Comparison of ENCODE assay signal across 13 cellular contexts in the genomic region with DNA sequence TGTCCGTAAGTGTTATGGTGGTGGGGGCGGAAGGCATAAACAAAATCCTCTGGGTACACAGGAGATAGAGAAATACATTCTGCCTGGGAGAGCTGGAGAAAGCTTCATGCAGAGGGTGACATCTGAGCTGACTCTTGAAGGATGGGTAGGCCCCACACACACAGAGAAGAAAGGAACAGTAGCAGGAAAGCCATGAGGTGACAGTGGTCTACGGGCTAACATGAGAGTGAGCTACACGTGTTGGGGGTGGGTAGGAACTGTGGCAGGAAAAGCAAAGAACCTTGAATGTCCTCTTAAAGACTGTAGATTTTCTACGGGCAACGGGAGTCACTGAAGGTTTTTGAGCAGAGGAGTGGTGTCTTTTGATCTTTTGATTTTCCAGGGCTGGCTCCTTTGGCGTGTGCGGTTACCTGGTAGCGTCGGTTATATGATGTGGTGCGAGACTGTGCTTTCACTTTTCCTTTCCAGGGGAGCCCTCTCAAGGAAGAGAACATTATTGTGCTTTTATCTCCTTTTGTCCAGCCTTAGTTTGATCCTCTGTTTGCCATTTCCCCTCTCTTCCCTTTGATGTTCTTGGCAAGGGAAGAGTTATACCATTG. TPM values are rescaled to one million over a fixed set of nuclear protein-coding genes. Genes with fewer than 3 reads are reported as not detected.
A peak's percentile ranks its signal among the peaks of the same experiment; 100 is the strongest.
DNase-seq lines count a peak whose midpoint lies in the region; ATAC-seq and TF ChIP-seq lines count a peak whose summit lies in the region.
"Had no signal": no experiment of that assay in that cellular context is flagged by ENCODE, and none has a peak within 500 bp of the region (broad histone marks: within the 10 kb centered on the region; RNA-seq: fewer than 3 reads in every experiment).

No MANE protein-coding gene starts in this region.

- H3K4me3 Mint-ChIP-seq in activated naive CD4-positive, alpha-beta T cell treated with anti-CD3 and anti-CD28 coated beads, Interleukin-2, amount 10 ng/mL, durations not matched to agents 7 days and 5 days: no peak overlapping the region
- peak overlapping the region; percentile 81 for H3K4me3 Mint-ChIP-seq in T-helper 17 cell

- H3K9me3 ChIP-seq in T-helper 17 cell (ENCODE audit: control insufficient read depth, low read length, poor library complexity, severe bottlenecking) (no peaks in the 10 kb centered on the region), duodenal mucosa (ENCODE audit: control insufficient read depth in 1 of 2, low read length in 2 of 2) (no peaks in the 10 kb centered on the region), spleen (no peaks in the 10 kb centered on the region), A673 (ENCODE audit: low read depth, low read length, poor library complexity, severe bottlenecking) (no peaks in the 10 kb centered on the region)
- H3K9me3 ChIP-seq: upper lobe of right lung had no signal

- peak overlapping the region; percentile 33 for H3K27ac Mint-ChIP-seq in activated naive CD4-positive, alpha-beta T cell treated with anti-CD3 and anti-CD28 coated beads, Interleukin-2, amount 10 ng/mL, durations not matched to agents 7 days and 5 days
- peak overlapping the region; percentile 45 for H3K27ac Mint-ChIP-seq in T-helper 17 cell

- intact Hi-C loops in spleen (cut with DNase I; ENCODE audit: low total_unique reads): no loop called here
- intact Hi-C loops in A673 (cut with micrococcal nuclease; ENCODE audit: unreplicated experiment): no loop called here

- no peak for ATAC-seq in T-helper 17 cell
- no peak for ATAC-seq in HG03139 (IDR thresholded peaks at IDR 0.05; ENCODE audit: unreplicated experiment)
- ATAC-seq in GM19035 (IDR thresholded peaks at IDR 0.05; ENCODE audit: unreplicated experiment): no peak

- POLR2A ChIA-PET in A673 (lab: Charles Lee; ENCODE audit: low non-redundant PET): no interaction called here

- H3K36me3 Mint-ChIP-seq in activated naive CD4-positive, alpha-beta T cell treated with anti-CD3 and anti-CD28 coated beads, Interleukin-2, amount 10 ng/mL, durations not matched to agents 7 days and 5 days: no peaks in the 10 kb centered on the region
- H3K36me3 Mint-ChIP-seq in T-helper 17 cell (ENCODE audit: low read depth): no peaks in the 10 kb centered on the region

- peaks cover 13% of the 10 kb centered on the region for H3K27me3 Mint-ChIP-seq in activated naive CD4-positive, alpha-beta T cell treated with anti-CD3 and anti-CD28 coated beads, Interleukin-2, amount 10 ng/mL, durations not matched to agents 7 days and 5 days
- H3K27me3 Mint-ChIP-seq in T-helper 17 cell: peaks cover 7% of the 10 kb centered on the region

- no peak for TF ChIP-seq POLR2A in spleen (IDR thresholded peaks at IDR 0.05)

- TF ChIP-seq CTCF in spleen (IDR thresholded peaks at IDR 0.05 in 8 of 11, conservative IDR thresholded peaks at IDR 0.05 in 3 of 11): no peak
- TF ChIP-seq CTCF in A673 (conservative IDR thresholded peaks at IDR 0.05; ENCODE audit: low read depth, low read length): no peak

- no peak overlapping the region for H3K27ac ChIP-seq in duodenal mucosa (ENCODE audit: low read depth, low read length)
- peak overlapping the region in 6 of 8 donors; percentile 47 to 81 (median 63) for H3K27ac ChIP-seq in spleen
- no peak overlapping the region for H3K27ac ChIP-seq in A673 (ENCODE audit: low read depth, low read length, poor library complexity, severe bottlenecking)
- H3K27ac ChIP-seq: upper lobe of right lung had no signal

- H3K4me1 ChIP-seq in duodenal mucosa (ENCODE audit: control insufficient read depth in 1 of 2, insufficient read depth in 2 of 2, low read length in 2 of 2) (peaks cover 23 to 25% of the 10 kb centered on the region in 2 donors), spleen (peaks cover 0 to 24% (median 14%) of the 10 kb centered on the region in 6 donors), A673 (ENCODE audit: insufficient read depth, low read length, poor library complexity, severe bottlenecking) (no peaks in the 10 kb centered on the region)

- H3K4me3 ChIP-seq in duodenal mucosa (ENCODE audit: low read depth in 1 of 2, low read length in 2 of 2): peak overlapping the region; percentile 46 to 58
- H3K4me3 ChIP-seq in spleen: peak overlapping the region in 6 of 8 donors; percentile 7 to 58 (median 16)
- H3K4me3 ChIP-seq in A673 (ENCODE audit: low read depth, low read length, poor library complexity, severe bottlenecking): no peak overlapping the region
- H3K4me3 ChIP-seq: upper lobe of right lung had no signal

- no peaks in the 10 kb centered on the region for H3K9me3 Mint-ChIP-seq in activated naive CD4-positive, alpha-beta T cell treated with anti-CD3 and anti-CD28 coated beads, Interleukin-2, amount 10 ng/mL, durations not matched to agents 7 days and 5 days

- no TSS peak for BruUV-seq in A673 (replicated peaks; lab: Mats Ljungman, UMichigan)

- H3K9ac ChIP-seq in duodenal mucosa (ENCODE audit: low read depth in 1 of 2, low read length in 2 of 2): peak overlapping the region in 1 of 2 donors; percentile 5

- CTCF ChIA-PET in activated naive CD4-positive, alpha-beta T cell treated with anti-CD3 and anti-CD28 coated beads, Interleukin-2, amount 10 ng/mL, durations not matched to agents 7 days and 5 days (lab: Charles Lee): no interaction called here
- CTCF ChIA-PET in A673 (lab: Charles Lee): no interaction called here

- WGBS in spleen, 5 donors: 46 to 62% (median 51%) methylated on average over 11 of the region's 11 CpGs

- H3K27me3 ChIP-seq in duodenal mucosa (ENCODE audit: control insufficient read depth in 1 of 2, insufficient read depth in 2 of 2, low read length in 2 of 2) (peaks cover 0 to 6% of the 10 kb centered on the region in 2 donors), spleen (replicated peaks in 1 of 7) (no peaks in the 10 kb centered on the region), A673 (replicated peaks; ENCODE audit: insufficient read depth, low read depth, low read length, poor library complexity) (peaks cover 26% of the 10 kb centered on the region)
- H3K27me3 ChIP-seq: upper lobe of right lung had no signal

- peaks cover 19% of the 10 kb centered on the region for H3K4me1 Mint-ChIP-seq in activated naive CD4-positive, alpha-beta T cell treated with anti-CD3 and anti-CD28 coated beads, Interleukin-2, amount 10 ng/mL, durations not matched to agents 7 days and 5 days
- peaks cover 15% of the 10 kb centered on the region for H3K4me1 Mint-ChIP-seq in T-helper 17 cell

- peak; percentile 48 for DNase-seq in activated naive CD4-positive, alpha-beta T cell treated with anti-CD3 and anti-CD28 coated beads, Interleukin-2, amount 10 ng/mL, durations not matched to agents 7 days and 5 days
- no peak for DNase-seq in activated naive CD4-positive, alpha-beta T cell treated with Interleukin-2 at 50 U/mL for 16 hours
- DNase-seq in T-helper 17 cell: no peak
- DNase-seq in spleen: no peak
- DNase-seq in A673 (ENCODE audit: low spot score): no peak
- DNase-seq: activated CD4-positive, CD25-positive, alpha-beta regulatory T cell; DMS153; mammary epithelial cell; occipital lobe had no signal

- H3K36me3 ChIP-seq in duodenal mucosa (ENCODE audit: control insufficient read depth in 1 of 2, insufficient read depth in 2 of 2, low read length in 2 of 2): no peaks in the 10 kb centered on the region
- no peaks in the 10 kb centered on the region for H3K36me3 ChIP-seq in spleen
- no peaks in the 10 kb centered on the region for H3K36me3 ChIP-seq in A673 (ENCODE audit: insufficient read depth, low read length, poor library complexity, severe bottlenecking)
- H3K36me3 ChIP-seq: upper lobe of right lung had no signal

RNA-seq across cellular contexts. Expression of gene ADAMTS8, which starts 39.7 kb away (rescaled TPM):
- total RNA-seq in T-helper 17 cell (not detected), spleen (1 to 10 TPM in 2 of 7 donors, under 1 TPM in 4, not detected in 1; 0.39 to 2.5 (median 0.73) TPM), A673 (2021) (0.09 TPM in 1 of 2 replicates, not detected in the other)
- polyA plus RNA-seq in spleen: 1 to 10 TPM in 1 of 3 donors, under 1 TPM in 2; 0.30 to 1.1 (median 0.48) TPM
- polyA plus RNA-seq: mammary epithelial cell had no signal

RNA-seq across cellular contexts. Expression of gene ADAMTS15, which starts 59.7 kb away (rescaled TPM):
- total RNA-seq in T-helper 17 cell (not detected), spleen (1 to 10 TPM; 1.1 to 6.9 (median 3.1) TPM), A673 (2021) (0.42 and 0.99 TPM in 2 replicates)
- 1 to 10 TPM in 1 of 3 donors, under 1 TPM in 2; 0.41 to 1.9 (median 0.43) TPM for polyA plus RNA-seq in spleen

Comparison
In these comparisons a context has a peak if more than half of its experiments do, and no peak if none do; other contexts are left out.
1. H3K27ac ChIP-seq: peak in spleen (6 of 8); none in duodenal mucosa (single experiment) and A673 (single experiment).